8 cellular contexts compared by ENCODE assay signal in the genomic region with DNA sequence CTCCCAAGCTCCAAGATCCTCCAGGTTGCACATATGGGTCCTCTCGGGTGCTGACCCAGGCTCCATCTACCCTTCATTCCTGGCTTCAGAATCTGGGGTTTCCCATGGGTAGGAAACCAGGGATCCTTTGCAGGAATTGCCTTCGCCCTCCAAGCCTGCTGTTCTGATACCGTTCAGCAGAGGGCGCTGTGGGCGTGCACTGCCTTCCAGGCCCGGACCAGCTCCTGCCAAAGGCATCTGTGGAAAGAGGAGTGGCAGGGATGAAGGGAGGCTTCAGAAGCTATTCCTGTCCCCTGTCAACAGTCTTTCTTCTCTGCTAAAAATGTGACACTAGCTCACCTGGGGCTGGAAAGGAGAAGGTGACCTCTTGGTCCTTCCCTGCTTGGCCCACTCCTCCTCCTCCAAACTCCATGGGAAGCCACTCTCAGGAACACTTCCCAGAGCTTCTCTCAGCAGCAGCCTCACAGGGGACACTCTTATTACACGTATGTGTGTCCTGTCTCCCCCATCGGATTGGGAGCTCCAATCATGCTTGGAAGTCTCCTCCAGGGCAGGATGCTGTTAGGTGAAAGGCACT.
A peak's percentile ranks its signal among the peaks of the same experiment; 100 is the strongest.
DNase-seq lines count a peak whose midpoint lies in the region; ATAC-seq, FAIRE-seq and TF ChIP-seq lines count a peak whose summit lies in the region.

No MANE protein-coding gene starts in this region.

- no peaks in the 10 kb centered on the region for H3K79me2 ChIP-seq in endothelial cell of umbilical vein (ENCODE audit: control insufficient read depth, insufficient read depth, low read length)

- no peaks in the 10 kb centered on the region for H4K20me1 ChIP-seq in endothelial cell of umbilical vein (replicated peaks; ENCODE audit: control insufficient read depth, extremely low read depth, insufficient read depth, low read length)

- no peak overlapping the region for H2AFZ ChIP-seq in endothelial cell of umbilical vein (ENCODE audit: low read depth, low read length)

- H3K9me3 Mint-ChIP-seq in CD8-positive, alpha-beta T cell, result no peaks in the 10 kb centered on the region

- no peaks in the 10 kb centered on the region for H3K36me3 ChIP-seq in CD8-positive, alpha-beta T cell (ENCODE audit: insufficient read depth, low read length)
- H3K36me3 ChIP-seq in endothelial cell of umbilical vein (ENCODE audit: control insufficient read depth in 2 of 2, extremely low read depth in 1 of 2, insufficient read depth in 2 of 2, low read length in 2 of 2), result no peaks in the 10 kb centered on the region
- H3K36me3 ChIP-seq in uterus, result no peaks in the 10 kb centered on the region

- H3K4me3 Mint-ChIP-seq in CD8-positive, alpha-beta T cell, result no peak overlapping the region

- no peak overlapping the region for H3K27ac ChIP-seq in CD8-positive, alpha-beta T cell (ENCODE audit: low read depth, low read length)
- no peak overlapping the region for H3K27ac ChIP-seq in endothelial cell of umbilical vein (ENCODE audit: insufficient read depth, low read depth, low read length)
- H3K27ac ChIP-seq in uterus, result no peak overlapping the region

- no peak for TF ChIP-seq POLR2A in endothelial cell of umbilical vein (IDR thresholded peaks at IDR 0.05; ENCODE audit: low read depth, low read length)
- TF ChIP-seq POLR2A in uterus (IDR thresholded peaks at IDR 0.05), result no peak

- peak; percentile 82 for FAIRE-seq in endothelial cell of umbilical vein (lab: Jason Lieb, UNC)

- H3K9me1 ChIP-seq in endothelial cell of umbilical vein (replicated peaks; ENCODE audit: control insufficient read depth, extremely low read depth, insufficient read depth, low read length), result no peaks in the 10 kb centered on the region

- H3K9ac ChIP-seq in endothelial cell of umbilical vein (replicated peaks; ENCODE audit: extremely low read depth, insufficient read depth, low read length), result no peak overlapping the region

- DNase-seq in CD8-positive, alpha-beta T cell, result peak in 2 of 7 experiments; percentile 23 to 30
- DNase-seq in HFF-Myc (ENCODE audit: extremely low read depth, low read depth), result no peak
- peak; percentile 45 for DNase-seq in endothelial cell of umbilical vein (ENCODE audit: low read depth, low spot score)
- peak; percentile 42 for DNase-seq in mucosa of gallbladder (ENCODE audit: low spot score)
- peak in 1 of 2 donors; percentile 59 for DNase-seq in uterus
- DNase-seq in stimulated activated naive CD4-positive, alpha-beta T cell treated with Interleukin-2 at 50 U/mL for 16 hours (lab: John Stamatoyannopoulos, UW), result no peak

- no peak for ATAC-seq in CD8-positive, alpha-beta T cell
- ATAC-seq in SK-N-SH treated with all-trans-retinoic acid at 6 μM for 48 hours (peak; percentile 61), HG03139 (IDR thresholded peaks at IDR 0.05; ENCODE audit: unreplicated experiment) (no peak)

- dilution Hi-C loops in endothelial cell of umbilical vein (cut with MboI; ENCODE audit: extremely low pct_ligation_motif_present, low sequenced_read_pairs), result no loop called here

- no peak overlapping the region for H3K4me3 ChIP-seq in CD8-positive, alpha-beta T cell (ENCODE audit: low read depth, low read length)
- H3K4me3 ChIP-seq in HFF-Myc (replicated peaks; ENCODE audit: low read depth, low read length) (no peak overlapping the region), endothelial cell of umbilical vein (replicated peaks in 1 of 3; ENCODE audit: insufficient read depth in 1 of 3, low read depth in 1 of 3, low read length in 3 of 3) (no peak overlapping the region), uterus (no peak overlapping the region)

- no peak overlapping the region for H3K27ac Mint-ChIP-seq in CD8-positive, alpha-beta T cell

- intact Hi-C loops in CD8-positive, alpha-beta T cell (cut with DNase I, micrococcal nuclease), result loop anchor here (2.0 to 5.0 kb wide), 2 partner anchors 130 to 131 kb away; no protein-coding TSS in a partner anchor
- intact Hi-C loops in endothelial cell of umbilical vein (cut with micrococcal nuclease), result loop anchor here (1.0 to 5.0 kb wide), 3 partner anchors 68 to 150 kb away; no protein-coding TSS in a partner anchor
- intact Hi-C loops in uterus (cut with DNase I; ENCODE audit: low total_unique reads), result no loop called here

- TF ChIP-seq CTCF in CD8-positive, alpha-beta T cell (IDR thresholded peaks at IDR 0.05), result peak; percentile 41
- TF ChIP-seq CTCF in HFF-Myc (IDR thresholded peaks at IDR 0.05; ENCODE audit: low read depth, low read length, missing control alignments) (peak; percentile 86), endothelial cell of umbilical vein (IDR thresholded peaks at IDR 0.05; ENCODE audit: extremely low read depth in 1 of 2, insufficient read depth in 1 of 2, low read depth in 1 of 2, low read length in 2 of 2) (peak; percentile 76 to 81), uterus (IDR thresholded peaks at IDR 0.05) (peak; percentile 32 to 59 (median 47))

- H3K4me1 ChIP-seq in CD8-positive, alpha-beta T cell (ENCODE audit: insufficient read depth, low read length), result no peaks in the 10 kb centered on the region
- H3K4me1 ChIP-seq in endothelial cell of umbilical vein (ENCODE audit: control insufficient read depth, extremely low read depth, insufficient read depth, low read length) (no peaks in the 10 kb centered on the region), uterus (peaks cover 0 to 17% of the 10 kb centered on the region in 2 donors)

- H3K27me3 Mint-ChIP-seq in CD8-positive, alpha-beta T cell (ENCODE audit: low read depth), result peaks cover 60% of the 10 kb centered on the region

- H3K36me3 Mint-ChIP-seq in CD8-positive, alpha-beta T cell, result no peaks in the 10 kb centered on the region

- no TSS peak for BruUV-seq in endothelial cell of umbilical vein (replicated peaks; lab: Mats Ljungman, UMichigan)

- peaks cover 4% of the 10 kb centered on the region for H3K4me1 Mint-ChIP-seq in CD8-positive, alpha-beta T cell (ENCODE audit: low read depth)

- H3K4me2 ChIP-seq in endothelial cell of umbilical vein (ENCODE audit: insufficient read depth, low read length), result no peak overlapping the region

- POLR2A ChIA-PET in CD8-positive, alpha-beta T cell (lab: Charles Lee), result no interaction called here
- POLR2A ChIA-PET in endothelial cell of umbilical vein (lab: Charles Lee), result no interaction called here

- no peaks in the 10 kb centered on the region for H3K9me3 ChIP-seq in CD8-positive, alpha-beta T cell (ENCODE audit: low read length)
- H3K9me3 ChIP-seq in endothelial cell of umbilical vein (replicated peaks; ENCODE audit: control insufficient read depth, insufficient read depth, low read length), result no peaks in the 10 kb centered on the region
- no peaks in the 10 kb centered on the region for H3K9me3 ChIP-seq in uterus

- H3K27me3 ChIP-seq in CD8-positive, alpha-beta T cell (ENCODE audit: insufficient read depth, low read length), result peaks cover 19% of the 10 kb centered on the region
- peaks cover 19 to 20% of the 10 kb centered on the region in 2 experiments for H3K27me3 ChIP-seq in endothelial cell of umbilical vein (ENCODE audit: control insufficient read depth in 2 of 2, insufficient read depth in 2 of 2, low read length in 2 of 2)
- peaks cover 0 to 9% of the 10 kb centered on the region in 2 donors for H3K27me3 ChIP-seq in uterus

- CTCF ChIA-PET in CD8-positive, alpha-beta T cell (lab: Charles Lee), result interaction anchor here (0.9 to 3.0 kb wide), 9 partner anchors 9 to 133 kb away, joined by 3 to 11 read pairs (median 5); no protein-coding TSS in a partner anchor
- CTCF ChIA-PET in endothelial cell of umbilical vein (lab: Charles Lee), result interaction anchor here (0.7 to 5.4 kb wide), 24 partner anchors 9 to 183 kb away, joined by 3 to 81 read pairs (median 5); no protein-coding TSS in a partner anchor

TF ChIP-seq in SK-N-SH treated with all-trans-retinoic acid at 6 μM for 48 hours, 23 proteins besides CTCF, POLR2A, EP300 and RAD21 (continues in another document):
- TF ChIP-seq, protein P1, sequence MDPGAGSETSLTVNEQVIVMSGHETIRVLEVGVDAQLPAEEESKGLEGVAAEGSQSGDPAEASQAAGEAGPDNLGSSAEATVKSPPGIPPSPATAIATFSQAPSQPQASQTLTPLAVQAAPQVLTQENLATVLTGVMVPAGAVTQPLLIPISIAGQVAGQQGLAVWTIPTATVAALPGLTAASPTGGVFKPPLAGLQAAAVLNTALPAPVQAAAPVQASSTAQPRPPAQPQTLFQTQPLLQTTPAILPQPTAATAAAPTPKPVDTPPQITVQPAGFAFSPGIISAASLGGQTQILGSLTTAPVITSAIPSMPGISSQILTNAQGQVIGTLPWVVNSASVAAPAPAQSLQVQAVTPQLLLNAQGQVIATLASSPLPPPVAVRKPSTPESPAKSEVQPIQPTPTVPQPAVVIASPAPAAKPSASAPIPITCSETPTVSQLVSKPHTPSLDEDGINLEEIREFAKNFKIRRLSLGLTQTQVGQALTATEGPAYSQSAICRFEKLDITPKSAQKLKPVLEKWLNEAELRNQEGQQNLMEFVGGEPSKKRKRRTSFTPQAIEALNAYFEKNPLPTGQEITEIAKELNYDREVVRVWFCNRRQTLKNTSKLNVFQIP (CRISPR knock-in tag; IDR thresholded peaks at IDR 0.05; ENCODE audit: borderline replicate concordance, low read depth), result no peak
- TF ChIP-seq TCF4 (CRISPR knock-in tag; IDR thresholded peaks at IDR 0.05; ENCODE audit: borderline replicate concordance), result no peak

TF ChIP-seq in endothelial cell of umbilical vein, 7 proteins besides CTCF, POLR2A, EP300 and RAD21:
- no peak for TF ChIP-seq POLR2AphosphoS5 (IDR thresholded peaks at IDR 0.05; ENCODE audit: insufficient read depth, low read depth, low read length)
- TF ChIP-seq GATA2 (IDR thresholded peaks at IDR 0.05; ENCODE audit: insufficient read depth, insufficient read length, low read depth, low read length), result no peak
- TF ChIP-seq, protein P2, sequence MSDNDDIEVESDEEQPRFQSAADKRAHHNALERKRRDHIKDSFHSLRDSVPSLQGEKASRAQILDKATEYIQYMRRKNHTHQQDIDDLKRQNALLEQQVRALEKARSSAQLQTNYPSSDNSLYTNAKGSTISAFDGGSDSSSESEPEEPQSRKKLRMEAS (IDR thresholded peaks at IDR 0.05; ENCODE audit: insufficient read depth, insufficient read length), result no peak
- no peak for TF ChIP-seq MYC (IDR thresholded peaks at IDR 0.05; ENCODE audit: low read depth, low read length)
- TF ChIP-seq FOS (IDR thresholded peaks at IDR 0.05; ENCODE audit: borderline replicate concordance, insufficient read depth, low read length), result no peak
- TF ChIP-seq EZH2 (IDR thresholded peaks at IDR 0.05; ENCODE audit: borderline replicate concordance, low read depth, low read length, severe bottlenecking), result no peak
TF ChIP-seq in endothelial cell of umbilical vein: peak in this region for 0.

Comparison
In these comparisons a context has a peak if more than half of its experiments do, and no peak if none do; other contexts are left out.
1. DNase-seq: peak in endothelial cell of umbilical vein (single experiment) and mucosa of gallbladder (single experiment); none in HFF-Myc (single experiment) and stimulated activated naive CD4-positive, alpha-beta T cell treated with Interleukin-2 at 50 U/mL for 16 hours (single experiment).
2. Peak in every context shown above with its lines, with median percentiles within 50 percentile points of each other: CTCF ChIP-seq.